In the genomic region with DNA sequence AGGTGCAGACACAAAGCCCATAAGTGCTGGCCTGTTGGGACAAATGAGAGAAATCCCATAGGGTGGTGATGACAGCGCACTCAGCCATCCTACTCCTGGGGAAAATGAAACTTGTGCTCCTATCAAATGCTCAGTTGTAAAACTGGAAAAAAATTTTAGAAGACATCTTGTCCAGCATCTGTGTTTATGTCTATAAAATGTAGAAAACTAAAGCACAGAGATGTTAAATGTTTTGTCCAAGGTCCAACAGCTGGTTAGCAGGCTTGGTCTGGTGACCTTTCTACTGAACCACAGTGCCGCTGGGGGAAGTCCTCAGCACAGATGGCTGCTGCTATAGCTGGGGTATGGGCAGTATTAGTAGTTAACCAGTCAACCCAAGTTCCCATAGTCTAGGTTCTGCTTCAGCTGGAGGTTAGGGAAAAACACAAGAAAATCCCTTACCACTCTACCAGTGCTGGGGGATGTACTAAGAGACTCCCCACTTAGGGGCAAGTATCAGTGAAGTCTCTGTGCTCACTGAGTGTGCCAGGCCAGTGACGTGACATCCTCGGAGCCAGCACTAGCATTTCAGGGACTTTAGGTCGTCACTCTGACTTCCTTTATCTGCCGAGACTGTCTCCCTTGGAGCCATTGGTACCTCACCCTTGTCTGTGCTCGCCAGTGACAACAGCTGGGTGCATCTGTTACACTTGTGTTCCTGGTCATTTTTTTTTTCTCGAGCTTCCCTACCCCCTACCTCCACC, we compare ENCODE assay signal across 10 cellular contexts. TPM values are rescaled to one million over a fixed set of nuclear protein-coding genes. Genes with fewer than 3 reads are reported as not detected.
DNase-seq lines count a peak whose midpoint lies in the region; ATAC-seq and TF ChIP-seq lines count a peak whose summit lies in the region.
"Had no signal": no experiment of that assay in that cellular context is flagged by ENCODE, and none has a peak within 500 bp of the region (broad histone marks: within the 10 kb centered on the region; RNA-seq: fewer than 3 reads in every experiment).

No MANE protein-coding gene starts in this region.

- TF ChIP-seq CTCF in GM12864 (IDR thresholded peaks at IDR 0.05; ENCODE audit: low read depth, low read length, missing control alignments) (no peak), RWPE1 (conservative IDR thresholded peaks at IDR 0.05; ENCODE audit: low read depth) (no peak)

- POLR2A ChIA-PET in RWPE1 (lab: Yijun Ruan, JAX; ENCODE audit: low non-redundant PET), result no interaction called here

- intact Hi-C loops in Right ventricle myocardium superior (cut with DNase I), result no loop called here

- DNase-seq in GM12864 (ENCODE audit: low read depth) (peak; percentile 64), Right ventricle myocardium superior (peak; percentile 50), iPS-NIHi11 (ENCODE audit: low spot score) (no peak), SW 1271 (lab: John Stamatoyannopoulos, UW) (no peak), RWPE1 (ENCODE audit: low spot score) (no peak), OCI-M2 (lab: John Stamatoyannopoulos, UW; ENCODE audit: unreplicated experiment) (no peak)
- DNase-seq: NCI-H774 had no signal

- peak; percentile 39 for ATAC-seq in GM19455 (IDR thresholded peaks at IDR 0.05; ENCODE audit: unreplicated experiment)
- peak; percentile 67 for ATAC-seq in HG03342 (IDR thresholded peaks at IDR 0.05; ENCODE audit: unreplicated experiment)
- peak; percentile 17 for ATAC-seq in Right ventricle myocardium superior (ENCODE audit: poor library complexity)

- H3K27ac ChIP-seq in RWPE1, result no peak overlapping the region

- CTCF ChIA-PET in RWPE1 (lab: Yijun Ruan, JAX), result interaction anchor here (0.6 kb wide), 1 partner anchor 8 kb away, joined by 3 read pairs; no protein-coding TSS in a partner anchor

- H3K4me3 ChIP-seq in GM12864 (ENCODE audit: low read depth, low read length), result peak overlapping the region; percentile 80
- H3K4me3 ChIP-seq: lung had no signal

RNA-seq across cellular contexts. Expression of a gene that starts 1.9 kb away (rescaled TPM):
- total RNA-seq in Right ventricle myocardium superior, result 11.8 TPM

RNA-seq across cellular contexts. Expression of a gene that starts 42.0 kb away (rescaled TPM):
- 5.0 TPM for total RNA-seq in Right ventricle myocardium superior

Comparison
In these comparisons a context has a peak if more than half of its experiments do, and no peak if none do; other contexts are left out.
1. DNase-seq: peak in GM12864 (single experiment) and Right ventricle myocardium superior (single experiment); none in iPS-NIHi11 (single experiment), SW 1271 (0 of 2), RWPE1 (single experiment) and OCI-M2 (single experiment).
2. ATAC-seq: peak in every context shown above with its lines; median percentile 67 in HG03342; 39 in GM19455; 17 in Right ventricle myocardium superior.